1 cellular context compared by ENCODE assay signal in genomic region chr1:17213433-17214148, GRCh38.
TF ChIP-seq lines count a peak whose summit lies in the region.

No MANE protein-coding gene starts in this region.

TF ChIP-seq in GM23338, 12 proteins besides CTCF, POLR2A, EP300 and RAD21:
- no peak for TF ChIP-seq EZH2 (IDR thresholded peaks at IDR 0.05; ENCODE audit: low read depth, unreplicated experiment)
- TF ChIP-seq, protein P1, sequence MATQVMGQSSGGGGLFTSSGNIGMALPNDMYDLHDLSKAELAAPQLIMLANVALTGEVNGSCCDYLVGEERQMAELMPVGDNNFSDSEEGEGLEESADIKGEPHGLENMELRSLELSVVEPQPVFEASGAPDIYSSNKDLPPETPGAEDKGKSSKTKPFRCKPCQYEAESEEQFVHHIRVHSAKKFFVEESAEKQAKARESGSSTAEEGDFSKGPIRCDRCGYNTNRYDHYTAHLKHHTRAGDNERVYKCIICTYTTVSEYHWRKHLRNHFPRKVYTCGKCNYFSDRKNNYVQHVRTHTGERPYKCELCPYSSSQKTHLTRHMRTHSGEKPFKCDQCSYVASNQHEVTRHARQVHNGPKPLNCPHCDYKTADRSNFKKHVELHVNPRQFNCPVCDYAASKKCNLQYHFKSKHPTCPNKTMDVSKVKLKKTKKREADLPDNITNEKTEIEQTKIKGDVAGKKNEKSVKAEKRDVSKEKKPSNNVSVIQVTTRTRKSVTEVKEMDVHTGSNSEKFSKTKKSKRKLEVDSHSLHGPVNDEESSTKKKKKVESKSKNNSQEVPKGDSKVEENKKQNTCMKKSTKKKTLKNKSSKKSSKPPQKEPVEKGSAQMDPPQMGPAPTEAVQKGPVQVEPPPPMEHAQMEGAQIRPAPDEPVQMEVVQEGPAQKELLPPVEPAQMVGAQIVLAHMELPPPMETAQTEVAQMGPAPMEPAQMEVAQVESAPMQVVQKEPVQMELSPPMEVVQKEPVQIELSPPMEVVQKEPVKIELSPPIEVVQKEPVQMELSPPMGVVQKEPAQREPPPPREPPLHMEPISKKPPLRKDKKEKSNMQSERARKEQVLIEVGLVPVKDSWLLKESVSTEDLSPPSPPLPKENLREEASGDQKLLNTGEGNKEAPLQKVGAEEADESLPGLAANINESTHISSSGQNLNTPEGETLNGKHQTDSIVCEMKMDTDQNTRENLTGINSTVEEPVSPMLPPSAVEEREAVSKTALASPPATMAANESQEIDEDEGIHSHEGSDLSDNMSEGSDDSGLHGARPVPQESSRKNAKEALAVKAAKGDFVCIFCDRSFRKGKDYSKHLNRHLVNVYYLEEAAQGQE (IDR thresholded peaks at IDR 0.05; ENCODE audit: unreplicated experiment), result no peak
- TF ChIP-seq NANOG (IDR thresholded peaks at IDR 0.05; ENCODE audit: borderline replicate concordance), result no peak
- no peak for TF ChIP-seq ZNF114 (CRISPR knock-in tag; IDR thresholded peaks at IDR 0.05)
- TF ChIP-seq CREB1 (CRISPR knock-in tag; IDR thresholded peaks at IDR 0.05; ENCODE audit: low read depth), result no peak
- no peak for TF ChIP-seq JUNB (IDR thresholded peaks at IDR 0.05; ENCODE audit: unreplicated experiment)
- no peak for TF ChIP-seq EZH2phosphoT487 (IDR thresholded peaks at IDR 0.05; ENCODE audit: unreplicated experiment)
- TF ChIP-seq, protein P2, sequence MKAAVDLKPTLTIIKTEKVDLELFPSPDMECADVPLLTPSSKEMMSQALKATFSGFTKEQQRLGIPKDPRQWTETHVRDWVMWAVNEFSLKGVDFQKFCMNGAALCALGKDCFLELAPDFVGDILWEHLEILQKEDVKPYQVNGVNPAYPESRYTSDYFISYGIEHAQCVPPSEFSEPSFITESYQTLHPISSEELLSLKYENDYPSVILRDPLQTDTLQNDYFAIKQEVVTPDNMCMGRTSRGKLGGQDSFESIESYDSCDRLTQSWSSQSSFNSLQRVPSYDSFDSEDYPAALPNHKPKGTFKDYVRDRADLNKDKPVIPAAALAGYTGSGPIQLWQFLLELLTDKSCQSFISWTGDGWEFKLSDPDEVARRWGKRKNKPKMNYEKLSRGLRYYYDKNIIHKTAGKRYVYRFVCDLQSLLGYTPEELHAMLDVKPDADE (IDR thresholded peaks at IDR 0.05), result no peak
- TF ChIP-seq POLR2AphosphoS5 (IDR thresholded peaks at IDR 0.05; ENCODE audit: low read depth), result no peak
- TF ChIP-seq STAT1 (IDR thresholded peaks at IDR 0.05; ENCODE audit: unreplicated experiment), result no peak
- no peak for TF ChIP-seq ZNF462 (CRISPR knock-in tag; IDR thresholded peaks at IDR 0.05)
- no peak for TF ChIP-seq ZNF331 (CRISPR knock-in tag; IDR thresholded peaks at IDR 0.05; ENCODE audit: low read depth)
